ENCODE assay signal across 23 cellular contexts in the genomic region with DNA sequence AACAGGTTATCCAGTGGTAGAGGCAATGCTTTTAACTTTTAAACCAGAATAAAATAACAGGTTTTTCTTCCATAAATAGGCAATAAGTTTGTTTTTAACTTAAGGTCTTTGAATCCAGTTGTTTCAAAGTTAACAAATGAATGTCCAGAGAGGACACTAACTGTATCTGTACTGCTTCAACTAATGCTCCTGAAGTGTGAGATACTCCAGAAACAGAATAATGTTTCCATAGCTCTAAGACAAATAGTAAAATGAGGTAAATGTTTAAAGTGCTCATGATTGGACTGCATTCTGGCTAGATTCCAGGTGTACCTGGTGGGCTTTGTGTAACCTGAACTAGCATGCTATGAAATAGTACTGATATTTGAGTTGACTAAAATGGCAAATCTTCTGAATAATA.
"Had no signal": no experiment of that assay in that cellular context is flagged by ENCODE, and none has a peak within 500 bp of the region (broad histone marks: within the 10 kb centered on the region; RNA-seq: fewer than 3 reads in every experiment).

No MANE protein-coding gene starts in this region.

- H3K27me3 ChIP-seq: body of pancreas, right lobe of liver, upper lobe of left lung, vagina had no signal

- FAIRE-seq: endometrium, frontal cortex had no signal

- ATAC-seq: activated CD8-positive, alpha-beta memory T cell treated with anti-CD3 and anti-CD28 coated beads, Interleukin-2, amount 10 ng/mL, durations not matched to agents 7 days and 5 days; activated CD8-positive, alpha-beta T cell treated with anti-CD3 and anti-CD28 coated beads, Interleukin-2, amount 10 ng/mL, durations not matched to agents 7 days and 5 days; body of pancreas; right lobe of liver; stimulated activated naive CD8-positive, alpha-beta T cell treated with anti-CD3 and anti-CD28 coated beads, Interleukin-15, Interleukin-2, amounts not matched to agents 100 U/mL and 50 U/mL, for 24 hours had no signal

- DNase-seq: activated B cell treated with CpG ODN at 0.5 μM for 24 hours; activated CD8-positive, alpha-beta memory T cell treated with anti-CD3 and anti-CD28 coated beads, Interleukin-2, amount 10 ng/mL, durations not matched to agents 7 days and 5 days; activated CD8-positive, alpha-beta T cell treated with anti-CD3 and anti-CD28 coated beads, Interleukin-2, amount 10 ng/mL, durations not matched to agents 7 days and 5 days; activated naive CD4-positive, alpha-beta T cell; activated T-cell treated with anti-CD3 and anti-CD28 coated beads, Interleukin-2, amount 50 U/mL, for 48 hours; aorta; body of pancreas; dermis blood vessel endothelial cell; effector CD4-positive, alpha-beta T cell; islet precursor cell; left ventricle myocardium inferior; right lobe of liver; stimulated activated CD4-positive, alpha-beta T cell treated with anti-CD3 and anti-CD28 coated beads, Interleukin-12 subunit alpha, Interleukin-12 subunit beta, amount 100 ng/mL, for 4 hours; stimulated activated CD4-positive, alpha-beta T cell treated with anti-CD3 and anti-CD28 coated beads, Interleukin-4, amount 100 ng/mL, for 1 hour; stimulated activated naive CD8-positive, alpha-beta T cell treated with anti-CD3 and anti-CD28 coated beads, Interleukin-15, Interleukin-2, amounts not matched to agents 100 U/mL and 50 U/mL, for 24 hours; upper lobe of left lung had no signal

- H3K4me3 ChIP-seq: body of pancreas, left ventricle myocardium inferior, right lobe of liver, skin epidermis, thoracic aorta, upper lobe of left lung, vagina had no signal

- H3K4me3 Mint-ChIP-seq: activated B cell treated with CpG ODN at 0.5 μM for 24 hours; activated CD8-positive, alpha-beta memory T cell treated with anti-CD3 and anti-CD28 coated beads, Interleukin-2, amount 10 ng/mL, durations not matched to agents 7 days and 5 days; activated CD8-positive, alpha-beta T cell treated with anti-CD3 and anti-CD28 coated beads, Interleukin-2, amount 10 ng/mL, durations not matched to agents 7 days and 5 days; activated naive CD8-positive, alpha-beta T cell; nephron had no signal

- H3K27me3 Mint-ChIP-seq: activated B cell treated with CpG ODN at 0.5 μM for 24 hours; activated CD8-positive, alpha-beta memory T cell treated with anti-CD3 and anti-CD28 coated beads, Interleukin-2, amount 10 ng/mL, durations not matched to agents 7 days and 5 days; activated naive CD8-positive, alpha-beta T cell had no signal

- H3K4me1 Mint-ChIP-seq: activated B cell treated with CpG ODN at 0.5 μM for 24 hours; activated CD8-positive, alpha-beta memory T cell treated with anti-CD3 and anti-CD28 coated beads, Interleukin-2, amount 10 ng/mL, durations not matched to agents 7 days and 5 days had no signal

- H3K27ac ChIP-seq: body of pancreas, left ventricle myocardium inferior, right lobe of liver, skin epidermis, thoracic aorta, upper lobe of left lung, vagina had no signal

- H3K4me1 ChIP-seq: right lobe of liver, upper lobe of left lung had no signal

- H3K9me3 Mint-ChIP-seq: activated B cell treated with CpG ODN at 0.5 μM for 24 hours, nephron had no signal

- H3K27ac Mint-ChIP-seq: activated B cell treated with CpG ODN at 0.5 μM for 24 hours; activated CD8-positive, alpha-beta memory T cell treated with anti-CD3 and anti-CD28 coated beads, Interleukin-2, amount 10 ng/mL, durations not matched to agents 7 days and 5 days; activated CD8-positive, alpha-beta T cell treated with anti-CD3 and anti-CD28 coated beads, Interleukin-2, amount 10 ng/mL, durations not matched to agents 7 days and 5 days; activated naive CD8-positive, alpha-beta T cell; nephron had no signal

- H3K9me3 ChIP-seq: body of pancreas, left ventricle myocardium inferior, right lobe of liver, thoracic aorta, upper lobe of left lung, vagina had no signal
